ENCODE assay signal across 17 cellular contexts in genomic region chr14:20492486-20492885, GRCh38. TPM values are rescaled to one million over a fixed set of nuclear protein-coding genes. Genes with fewer than 3 reads are reported as not detected.
DNase-seq lines count a peak whose midpoint lies in the region; ATAC-seq and TF ChIP-seq lines count a peak whose summit lies in the region.
"Had no signal": no experiment of that assay in that cellular context is flagged by ENCODE, and none has a peak within 500 bp of the region (broad histone marks: within the 10 kb centered on the region; RNA-seq: fewer than 3 reads in every experiment).

No MANE protein-coding gene starts in this region.

- H3K27me3 ChIP-seq in HL-60 (ENCODE audit: insufficient read depth, poor library complexity, severe bottlenecking) (no peaks in the 10 kb centered on the region), esophagus squamous epithelium (no peaks in the 10 kb centered on the region)

- peaks cover 60% of the 10 kb centered on the region for H3K4me1 Mint-ChIP-seq in activated naive CD8-positive, alpha-beta T cell treated with anti-CD3 and anti-CD28 coated beads for 36 hours
- H3K4me1 Mint-ChIP-seq in type B pancreatic cell (ENCODE audit: unreplicated experiment), result peaks cover 11% of the 10 kb centered on the region

- peaks cover 2% of the 10 kb centered on the region for H3K36me3 Mint-ChIP-seq in activated naive CD8-positive, alpha-beta T cell treated with anti-CD3 and anti-CD28 coated beads for 36 hours
- no peaks in the 10 kb centered on the region for H3K36me3 Mint-ChIP-seq in type B pancreatic cell
- peaks cover 0 to 7% of the 10 kb centered on the region in 2 donors for H3K36me3 Mint-ChIP-seq in activated naive CD4-positive, alpha-beta T cell treated with anti-CD3 and anti-CD28 coated beads, Interleukin-2, amount 50 U/mL, for 72 hours

- TF ChIP-seq CTCF in HL-60 (IDR thresholded peaks at IDR 0.05; ENCODE audit: insufficient read depth, low read length) (no peak), esophagus squamous epithelium (IDR thresholded peaks at IDR 0.05) (no peak), type B pancreatic cell (conservative IDR thresholded peaks at IDR 0.05) (no peak)

- no peak for DNase-seq in HL-60 (ENCODE audit: low read depth in 1 of 2, low spot score in 1 of 2)
- DNase-seq in activated naive CD8-positive, alpha-beta T cell treated with anti-CD3 and anti-CD28 coated beads for 36 hours, result no peak
- DNase-seq in esophagus squamous epithelium (lab: John Stamatoyannopoulos, UW), result no peak
- no peak for DNase-seq in type B pancreatic cell (ENCODE audit: extremely low spot score, unreplicated experiment)
- no peak for DNase-seq in activated naive CD4-positive, alpha-beta T cell treated with anti-CD3 and anti-CD28 coated beads, Interleukin-2, amount 50 U/mL, for 72 hours (ENCODE audit: low spot score in 2 of 2)
- DNase-seq: C1 segment of cervical spinal cord, EL, GM23248, NCI-H1092 treated with DMSO at 0.1 percent for 48 hours, NCI-H1694 treated with DMSO at 0.1 percent for 48 hours, NCI-H345, NCI-H774, SHP77 treated with DMSO at 0.1 percent for 48 hours had no signal

- no peaks in the 10 kb centered on the region for H3K9me3 ChIP-seq in esophagus squamous epithelium

- intact Hi-C loops in esophagus squamous epithelium (cut with DNase I), result no loop called here

- H3K4me3 Mint-ChIP-seq in activated naive CD8-positive, alpha-beta T cell treated with anti-CD3 and anti-CD28 coated beads for 36 hours, result no peak overlapping the region
- no peak overlapping the region for H3K4me3 Mint-ChIP-seq in type B pancreatic cell

- ATAC-seq in GM21367 (IDR thresholded peaks at IDR 0.05; ENCODE audit: unreplicated experiment) (no peak), HG02870 (IDR thresholded peaks at IDR 0.05; ENCODE audit: unreplicated experiment) (no peak)
- ATAC-seq in activated naive CD4-positive, alpha-beta T cell treated with anti-CD3 and anti-CD28 coated beads, Interleukin-2, amount 50 U/mL, for 72 hours, result no peak
- ATAC-seq: HCT116 had no signal

- no peak overlapping the region for H3K4me3 ChIP-seq in HL-60 (replicated peaks; ENCODE audit: insufficient read depth, low read length)
- H3K4me3 ChIP-seq in esophagus squamous epithelium, result no peak overlapping the region
- H3K4me3 ChIP-seq: GM23248 had no signal

- WGBS in esophagus squamous epithelium, 2 donors, result 94 to 98% methylated on average over 3 to 4 of the region's 4 CpGs

- H3K4me1 ChIP-seq in esophagus squamous epithelium, result peaks cover 9 to 75% (median 11%) of the 10 kb centered on the region in 3 donors

- H3K27me3 Mint-ChIP-seq in activated naive CD8-positive, alpha-beta T cell treated with anti-CD3 and anti-CD28 coated beads for 36 hours, result no peaks in the 10 kb centered on the region
- H3K27me3 Mint-ChIP-seq in type B pancreatic cell, result no peaks in the 10 kb centered on the region

- no peak for TF ChIP-seq POLR2A in esophagus squamous epithelium (IDR thresholded peaks at IDR 0.05)

- H3K27ac ChIP-seq in HL-60 (replicated peaks) (peak overlapping the region; percentile 89), esophagus squamous epithelium (peak overlapping the region in 3 of 4 donors; percentile 19 to 85 (median 83))
- H3K27ac ChIP-seq: GM23248 had no signal

- H3K9me3 Mint-ChIP-seq in activated naive CD8-positive, alpha-beta T cell treated with anti-CD3 and anti-CD28 coated beads for 36 hours, result peaks cover 5% of the 10 kb centered on the region
- H3K9me3 Mint-ChIP-seq in type B pancreatic cell, result peaks cover 13% of the 10 kb centered on the region
- H3K9me3 Mint-ChIP-seq in activated naive CD4-positive, alpha-beta T cell treated with anti-CD3 and anti-CD28 coated beads, Interleukin-2, amount 50 U/mL, for 72 hours, result peaks cover 4 to 6% of the 10 kb centered on the region in 2 donors

- no peaks in the 10 kb centered on the region for H3K36me3 ChIP-seq in esophagus squamous epithelium

- peak overlapping the region; percentile 62 for H3K27ac Mint-ChIP-seq in activated naive CD8-positive, alpha-beta T cell treated with anti-CD3 and anti-CD28 coated beads for 36 hours
- H3K27ac Mint-ChIP-seq in type B pancreatic cell, result peak overlapping the region; percentile 5
- no peak overlapping the region for H3K27ac Mint-ChIP-seq in activated naive CD4-positive, alpha-beta T cell treated with anti-CD3 and anti-CD28 coated beads, Interleukin-2, amount 50 U/mL, for 72 hours

RNA-seq across cellular contexts. Expression of gene RNASE10, which starts 12.9 kb away (rescaled TPM):
- total RNA-seq in activated naive CD8-positive, alpha-beta T cell treated with anti-CD3 and anti-CD28 coated beads for 36 hours, result under 1 TPM; 0.24 to 0.25 TPM
- not detected for total RNA-seq in esophagus squamous epithelium
- 0.88 and 0.94 TPM in 2 replicates for total RNA-seq in type B pancreatic cell (ENCODE audit: low replicate concordance)
- under 1 TPM; 0.43 to 0.71 TPM for total RNA-seq in activated naive CD4-positive, alpha-beta T cell treated with anti-CD3 and anti-CD28 coated beads, Interleukin-2, amount 50 U/mL, for 72 hours
- total RNA-seq: GM23248, HT-29 had no signal

RNA-seq across cellular contexts. Expression of gene PNP, which starts 23.3 kb away (rescaled TPM):
- total RNA-seq in activated naive CD8-positive, alpha-beta T cell treated with anti-CD3 and anti-CD28 coated beads for 36 hours, result 100 to 1,000 TPM; 227 to 230 TPM
- total RNA-seq in esophagus squamous epithelium (100 to 1,000 TPM in 2 of 4 donors, 10 to 100 TPM in 2; 84.4 to 155 (median 104) TPM), type B pancreatic cell (ENCODE audit: low replicate concordance) (36.9 and 66.3 TPM in 2 replicates)
- total RNA-seq in activated naive CD4-positive, alpha-beta T cell treated with anti-CD3 and anti-CD28 coated beads, Interleukin-2, amount 50 U/mL, for 72 hours, result 100 to 1,000 TPM; 167 to 241 TPM

RNA-seq across cellular contexts. Expression of gene PIP4P1, which starts 31.3 kb away (rescaled TPM):
- 10 to 100 TPM; 27.6 to 28.7 TPM for total RNA-seq in activated naive CD8-positive, alpha-beta T cell treated with anti-CD3 and anti-CD28 coated beads for 36 hours
- 10 to 100 TPM; 15.8 to 25.7 (median 19.1) TPM for total RNA-seq in esophagus squamous epithelium
- 38.4 and 44.8 TPM in 2 replicates for total RNA-seq in type B pancreatic cell (ENCODE audit: low replicate concordance)
- 10 to 100 TPM; 29.1 to 90.2 TPM for total RNA-seq in activated naive CD4-positive, alpha-beta T cell treated with anti-CD3 and anti-CD28 coated beads, Interleukin-2, amount 50 U/mL, for 72 hours

RNA-seq across cellular contexts. Expression of gene APEX1, which starts 37.5 kb away (rescaled TPM):
- total RNA-seq in activated naive CD8-positive, alpha-beta T cell treated with anti-CD3 and anti-CD28 coated beads for 36 hours, result 100 to 1,000 TPM; 253 to 277 TPM
- 100 to 1,000 TPM in 3 of 4 donors, 10 to 100 TPM in 1; 75.7 to 132 (median 115) TPM for total RNA-seq in esophagus squamous epithelium
- 228 and 319 TPM in 2 replicates for total RNA-seq in type B pancreatic cell (ENCODE audit: low replicate concordance)
- total RNA-seq in activated naive CD4-positive, alpha-beta T cell treated with anti-CD3 and anti-CD28 coated beads, Interleukin-2, amount 50 U/mL, for 72 hours, result 100 to 1,000 TPM; 171 to 234 TPM

RNA-seq across cellular contexts. Expression of gene OSGEP, which starts 37.9 kb away (rescaled TPM):
- 10 to 100 TPM; 59.0 to 59.2 TPM for total RNA-seq in activated naive CD8-positive, alpha-beta T cell treated with anti-CD3 and anti-CD28 coated beads for 36 hours
- total RNA-seq in esophagus squamous epithelium (10 to 100 TPM; 22.3 to 41.6 (median 26.6) TPM), type B pancreatic cell (ENCODE audit: low replicate concordance) (37.4 and 57.1 TPM in 2 replicates)
- total RNA-seq in activated naive CD4-positive, alpha-beta T cell treated with anti-CD3 and anti-CD28 coated beads, Interleukin-2, amount 50 U/mL, for 72 hours, result 10 to 100 TPM; 43.3 to 58.6 TPM

Comparison
In these comparisons a context has a peak if more than half of its experiments do, and no peak if none do; other contexts are left out.
1. H3K27ac Mint-ChIP-seq: peak in activated naive CD8-positive, alpha-beta T cell treated with anti-CD3 and anti-CD28 coated beads for 36 hours (single experiment) and type B pancreatic cell (single experiment); none in activated naive CD4-positive, alpha-beta T cell treated with anti-CD3 and anti-CD28 coated beads, Interleukin-2, amount 50 U/mL, for 72 hours (0 of 2).